Comparison of ENCODE assay signal across 8 cellular contexts in the genomic region with DNA sequence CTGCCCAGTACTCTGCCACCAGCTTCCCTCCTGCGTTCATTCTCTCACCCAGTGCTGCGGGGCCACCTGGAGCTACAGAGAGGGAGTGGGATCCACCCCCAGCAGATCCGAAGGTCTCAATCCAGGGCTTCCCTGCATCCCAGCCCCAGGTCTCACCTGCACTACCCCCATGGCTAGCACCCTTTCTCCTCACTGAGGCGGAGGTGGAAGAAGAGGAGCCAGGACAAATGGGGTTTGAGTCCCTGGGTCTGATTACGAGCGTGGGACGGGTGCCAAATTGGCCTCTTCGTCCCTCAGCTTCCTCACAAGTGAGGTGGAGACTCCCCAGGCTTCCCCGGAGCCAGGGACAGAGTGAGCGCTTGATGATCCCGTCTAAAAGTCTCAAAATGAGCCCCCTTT.
DNase-seq lines count a peak whose midpoint lies in the region; ATAC-seq, FAIRE-seq and TF ChIP-seq lines count a peak whose summit lies in the region.

No MANE protein-coding gene starts in this region.

- H3K4me2 ChIP-seq in K562 (ENCODE audit: insufficient read depth, low read length), result peak overlapping the region; percentile 68; the same call in 1 of the 2 replicates

- intact Hi-C loops in cardiac septum (cut with DNase I), result no loop called here
- intact Hi-C loops in K562 (cut with micrococcal nuclease), result no loop called here
- intact Hi-C loops in uterus (cut with DNase I; ENCODE audit: low total_unique reads), result no loop called here

- TF ChIP-seq POLR2A in K562 (conservative IDR thresholded peaks at IDR 0.05), result no peak
- TF ChIP-seq POLR2A in uterus (IDR thresholded peaks at IDR 0.05), result no peak

- H4K20me1 ChIP-seq in K562 (replicated peaks; ENCODE audit: control insufficient read depth, insufficient read depth, low read length), result no peaks in the 10 kb centered on the region

- no peaks in the 10 kb centered on the region for H3K79me2 ChIP-seq in K562 (ENCODE audit: control insufficient read depth, insufficient read depth, low read length)

- 5% methylated on average over 8 of the region's 11 CpGs for WGBS in K562 (ENCODE audit: insufficient coverage, low coverage, missing lambda C conversion rate)

- BruUV-seq in K562 (replicated peaks; lab: Mats Ljungman, UMichigan), result no TSS peak

- TF ChIP-seq RAD21 in K562 (CRISPR knock-in tag; conservative IDR thresholded peaks at IDR 0.05 in 1 of 2, IDR thresholded peaks at IDR 0.05 in 1 of 2), result no peak

- H3K9me1 ChIP-seq in K562 (ENCODE audit: control insufficient read depth, insufficient read depth, low read length), result no peaks in the 10 kb centered on the region

- no peaks in the 10 kb centered on the region for H3K9me3 ChIP-seq in cardiac muscle cell (ENCODE audit: low read depth)
- H3K9me3 ChIP-seq in K562 (replicated peaks; ENCODE audit: control insufficient read depth, insufficient read depth, low read depth, low read length), result no peaks in the 10 kb centered on the region
- H3K9me3 ChIP-seq in uterus, result no peaks in the 10 kb centered on the region

- CTCF ChIA-PET in K562 (lab: Yijun Ruan, JAX; ENCODE audit: low intra/inter-chr PET ratio), result no interaction called here

- peaks cover 19% of the 10 kb centered on the region for H3K27me3 ChIP-seq in cardiac muscle cell
- peaks cover 20 to 49% of the 10 kb centered on the region in 2 experiments; a peak in 4 of 5 replicates for H3K27me3 ChIP-seq in K562 (ENCODE audit: control insufficient read depth in 2 of 2, insufficient read depth in 2 of 2, low read length in 2 of 2)
- no peaks in the 10 kb centered on the region for H3K27me3 ChIP-seq in uterus

- no peak for FAIRE-seq in K562 (lab: Jason Lieb, UNC)

- in situ Hi-C loops in K562 (cut with MboI), result no loop called here

- peaks cover 17% of the 10 kb centered on the region for H3K4me1 ChIP-seq in cardiac muscle cell (ENCODE audit: low read depth)
- peaks cover 4 to 10% of the 10 kb centered on the region in 2 experiments; a peak in 3 of 5 replicates for H3K4me1 ChIP-seq in K562 (replicated peaks in 1 of 2; ENCODE audit: control insufficient read depth in 2 of 2, insufficient read depth in 2 of 2, low read length in 2 of 2)
- H3K4me1 ChIP-seq in uterus, result peaks cover 6 to 7% of the 10 kb centered on the region in 2 donors

- POLR2A ChIA-PET in K562 (lab: Yijun Ruan, JAX), result no interaction called here

- peak overlapping the region; percentile 47 for H3K4me3 ChIP-seq in cardiac muscle cell
- no peak overlapping the region for H3K4me3 ChIP-seq in K562
- H3K4me3 ChIP-seq in uterus, result peak overlapping the region; percentile 35 to 48

- H3K27ac ChIP-seq in cardiac muscle cell (no peak overlapping the region), K562 (ENCODE audit: extremely low read depth, low read depth, low read length) (no peak overlapping the region), uterus (peak overlapping the region in 1 of 2 donors; percentile 52)

- ATAC-seq in K562, result no peak
- ATAC-seq in HG03139 (IDR thresholded peaks at IDR 0.05; ENCODE audit: unreplicated experiment), result no peak

- DNase-seq in cardiac muscle cell (ENCODE audit: low read depth in 1 of 2, low spot score in 1 of 2) (no peak), cardiac septum (ENCODE audit: low spot score) (no peak), K562 (ENCODE audit: extremely low read depth in 1 of 4, low spot score in 3 of 4) (no peak), medulla oblongata (ENCODE audit: extremely low spot score) (peak; percentile 24), uterus (peak in 1 of 2 donors; percentile 44), superior temporal gyrus (ENCODE audit: extremely low spot score) (no peak), GM03348 (ENCODE audit: low spot score) (no peak)

- no peak for TF ChIP-seq EP300 in K562 (IDR thresholded peaks at IDR 0.05; ENCODE audit: low read length)

- H3K9ac ChIP-seq in K562 (ENCODE audit: insufficient read depth in 1 of 2, low read depth in 2 of 2, low read length in 2 of 2), result 0 out of 4 replicates have a peak overlapping the region, but pooled peaks of 1 of the 2 experiments have one; percentile 28

- no peaks in the 10 kb centered on the region for H3K36me3 ChIP-seq in cardiac muscle cell
- H3K36me3 ChIP-seq in K562 (ENCODE audit: control insufficient read depth, insufficient read depth, low read length), result no peaks in the 10 kb centered on the region
- H3K36me3 ChIP-seq in uterus, result no peaks in the 10 kb centered on the region

- TF ChIP-seq CTCF in cardiac muscle cell (IDR thresholded peaks at IDR 0.05; ENCODE audit: low read depth, low read length) (no peak), K562 (IDR thresholded peaks at IDR 0.05 in 2 of 3, conservative IDR thresholded peaks at IDR 0.05 in 1 of 3; ENCODE audit: insufficient read depth in 2 of 3, low read depth in 1 of 3, low read length in 3 of 3) (no peak), uterus (IDR thresholded peaks at IDR 0.05) (no peak)

- no peak overlapping the region for H2AFZ ChIP-seq in K562 (ENCODE audit: low read depth, low read length)

TF ChIP-seq in K562, 482 proteins besides CTCF, POLR2A, EP300 and RAD21 (continues in another document):
- TF ChIP-seq GTF2E2 (tag; IDR thresholded peaks at IDR 0.05) (no peak), KAT8 (IDR thresholded peaks at IDR 0.05; ENCODE audit: low read depth) (no peak)
- TF ChIP-seq, protein P1, sequence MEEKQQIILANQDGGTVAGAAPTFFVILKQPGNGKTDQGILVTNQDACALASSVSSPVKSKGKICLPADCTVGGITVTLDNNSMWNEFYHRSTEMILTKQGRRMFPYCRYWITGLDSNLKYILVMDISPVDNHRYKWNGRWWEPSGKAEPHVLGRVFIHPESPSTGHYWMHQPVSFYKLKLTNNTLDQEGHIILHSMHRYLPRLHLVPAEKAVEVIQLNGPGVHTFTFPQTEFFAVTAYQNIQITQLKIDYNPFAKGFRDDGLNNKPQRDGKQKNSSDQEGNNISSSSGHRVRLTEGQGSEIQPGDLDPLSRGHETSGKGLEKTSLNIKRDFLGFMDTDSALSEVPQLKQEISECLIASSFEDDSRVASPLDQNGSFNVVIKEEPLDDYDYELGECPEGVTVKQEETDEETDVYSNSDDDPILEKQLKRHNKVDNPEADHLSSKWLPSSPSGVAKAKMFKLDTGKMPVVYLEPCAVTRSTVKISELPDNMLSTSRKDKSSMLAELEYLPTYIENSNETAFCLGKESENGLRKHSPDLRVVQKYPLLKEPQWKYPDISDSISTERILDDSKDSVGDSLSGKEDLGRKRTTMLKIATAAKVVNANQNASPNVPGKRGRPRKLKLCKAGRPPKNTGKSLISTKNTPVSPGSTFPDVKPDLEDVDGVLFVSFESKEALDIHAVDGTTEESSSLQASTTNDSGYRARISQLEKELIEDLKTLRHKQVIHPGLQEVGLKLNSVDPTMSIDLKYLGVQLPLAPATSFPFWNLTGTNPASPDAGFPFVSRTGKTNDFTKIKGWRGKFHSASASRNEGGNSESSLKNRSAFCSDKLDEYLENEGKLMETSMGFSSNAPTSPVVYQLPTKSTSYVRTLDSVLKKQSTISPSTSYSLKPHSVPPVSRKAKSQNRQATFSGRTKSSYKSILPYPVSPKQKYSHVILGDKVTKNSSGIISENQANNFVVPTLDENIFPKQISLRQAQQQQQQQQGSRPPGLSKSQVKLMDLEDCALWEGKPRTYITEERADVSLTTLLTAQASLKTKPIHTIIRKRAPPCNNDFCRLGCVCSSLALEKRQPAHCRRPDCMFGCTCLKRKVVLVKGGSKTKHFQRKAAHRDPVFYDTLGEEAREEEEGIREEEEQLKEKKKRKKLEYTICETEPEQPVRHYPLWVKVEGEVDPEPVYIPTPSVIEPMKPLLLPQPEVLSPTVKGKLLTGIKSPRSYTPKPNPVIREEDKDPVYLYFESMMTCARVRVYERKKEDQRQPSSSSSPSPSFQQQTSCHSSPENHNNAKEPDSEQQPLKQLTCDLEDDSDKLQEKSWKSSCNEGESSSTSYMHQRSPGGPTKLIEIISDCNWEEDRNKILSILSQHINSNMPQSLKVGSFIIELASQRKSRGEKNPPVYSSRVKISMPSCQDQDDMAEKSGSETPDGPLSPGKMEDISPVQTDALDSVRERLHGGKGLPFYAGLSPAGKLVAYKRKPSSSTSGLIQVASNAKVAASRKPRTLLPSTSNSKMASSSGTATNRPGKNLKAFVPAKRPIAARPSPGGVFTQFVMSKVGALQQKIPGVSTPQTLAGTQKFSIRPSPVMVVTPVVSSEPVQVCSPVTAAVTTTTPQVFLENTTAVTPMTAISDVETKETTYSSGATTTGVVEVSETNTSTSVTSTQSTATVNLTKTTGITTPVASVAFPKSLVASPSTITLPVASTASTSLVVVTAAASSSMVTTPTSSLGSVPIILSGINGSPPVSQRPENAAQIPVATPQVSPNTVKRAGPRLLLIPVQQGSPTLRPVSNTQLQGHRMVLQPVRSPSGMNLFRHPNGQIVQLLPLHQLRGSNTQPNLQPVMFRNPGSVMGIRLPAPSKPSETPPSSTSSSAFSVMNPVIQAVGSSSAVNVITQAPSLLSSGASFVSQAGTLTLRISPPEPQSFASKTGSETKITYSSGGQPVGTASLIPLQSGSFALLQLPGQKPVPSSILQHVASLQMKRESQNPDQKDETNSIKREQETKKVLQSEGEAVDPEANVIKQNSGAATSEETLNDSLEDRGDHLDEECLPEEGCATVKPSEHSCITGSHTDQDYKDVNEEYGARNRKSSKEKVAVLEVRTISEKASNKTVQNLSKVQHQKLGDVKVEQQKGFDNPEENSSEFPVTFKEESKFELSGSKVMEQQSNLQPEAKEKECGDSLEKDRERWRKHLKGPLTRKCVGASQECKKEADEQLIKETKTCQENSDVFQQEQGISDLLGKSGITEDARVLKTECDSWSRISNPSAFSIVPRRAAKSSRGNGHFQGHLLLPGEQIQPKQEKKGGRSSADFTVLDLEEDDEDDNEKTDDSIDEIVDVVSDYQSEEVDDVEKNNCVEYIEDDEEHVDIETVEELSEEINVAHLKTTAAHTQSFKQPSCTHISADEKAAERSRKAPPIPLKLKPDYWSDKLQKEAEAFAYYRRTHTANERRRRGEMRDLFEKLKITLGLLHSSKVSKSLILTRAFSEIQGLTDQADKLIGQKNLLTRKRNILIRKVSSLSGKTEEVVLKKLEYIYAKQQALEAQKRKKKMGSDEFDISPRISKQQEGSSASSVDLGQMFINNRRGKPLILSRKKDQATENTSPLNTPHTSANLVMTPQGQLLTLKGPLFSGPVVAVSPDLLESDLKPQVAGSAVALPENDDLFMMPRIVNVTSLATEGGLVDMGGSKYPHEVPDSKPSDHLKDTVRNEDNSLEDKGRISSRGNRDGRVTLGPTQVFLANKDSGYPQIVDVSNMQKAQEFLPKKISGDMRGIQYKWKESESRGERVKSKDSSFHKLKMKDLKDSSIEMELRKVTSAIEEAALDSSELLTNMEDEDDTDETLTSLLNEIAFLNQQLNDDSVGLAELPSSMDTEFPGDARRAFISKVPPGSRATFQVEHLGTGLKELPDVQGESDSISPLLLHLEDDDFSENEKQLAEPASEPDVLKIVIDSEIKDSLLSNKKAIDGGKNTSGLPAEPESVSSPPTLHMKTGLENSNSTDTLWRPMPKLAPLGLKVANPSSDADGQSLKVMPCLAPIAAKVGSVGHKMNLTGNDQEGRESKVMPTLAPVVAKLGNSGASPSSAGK (IDR thresholded peaks at IDR 0.05), result no peak
